ENCODE assay signal across 23 cellular contexts in the genomic region with DNA sequence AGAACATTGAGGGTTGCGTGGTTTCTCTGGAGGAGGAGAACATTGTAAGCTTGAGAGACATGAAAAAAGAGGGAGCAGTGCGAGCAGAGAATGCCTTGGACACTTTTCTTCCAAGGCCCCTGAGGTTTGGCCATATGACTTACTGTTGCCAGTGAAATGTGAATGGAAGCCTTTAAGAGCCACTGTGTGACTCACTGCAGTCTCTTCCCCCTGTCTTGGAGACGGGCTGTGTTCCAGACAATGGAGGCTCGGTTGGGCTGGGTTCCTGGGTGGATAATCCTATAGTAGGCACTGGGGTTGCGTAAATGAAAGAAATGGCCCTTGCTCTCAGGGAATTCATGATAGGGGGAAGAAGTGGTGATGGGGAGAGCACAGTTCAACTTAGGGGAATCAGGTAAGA.
DNase-seq lines count a peak whose midpoint lies in the region; ATAC-seq and TF ChIP-seq lines count a peak whose summit lies in the region.
"Had no signal": no experiment of that assay in that cellular context is flagged by ENCODE, and none has a peak within 500 bp of the region (broad histone marks: within the 10 kb centered on the region; RNA-seq: fewer than 3 reads in every experiment).

No MANE protein-coding gene starts in this region.

- H3K36me3 ChIP-seq in MG63 (no peaks in the 10 kb centered on the region), tibial nerve (no peaks in the 10 kb centered on the region)
- H3K36me3 ChIP-seq: heart right ventricle, thoracic aorta, vagina had no signal

- no peak overlapping the region for H3K27ac ChIP-seq in tibial nerve
- H3K27ac ChIP-seq: GM23248, heart right ventricle, psoas muscle, thoracic aorta, vagina had no signal

- no peaks in the 10 kb centered on the region for H3K9me3 ChIP-seq in MG63
- H3K9me3 ChIP-seq in tibial nerve, result peaks cover 0 to 13% (median 0%) of the 10 kb centered on the region in 4 donors
- H3K9me3 ChIP-seq: psoas muscle, vagina had no signal

- TF ChIP-seq POLR2A in tibial nerve (IDR thresholded peaks at IDR 0.05), result no peak

- no peak for ATAC-seq in HG02588 (IDR thresholded peaks at IDR 0.05; ENCODE audit: unreplicated experiment)
- ATAC-seq in esophagus mucosa, result no peak
- ATAC-seq: heart right ventricle, psoas muscle had no signal

- TF ChIP-seq CTCF in tibial nerve (IDR thresholded peaks at IDR 0.05), result no peak

- WGBS in tibial nerve, 2 donors, result 53 to 64% methylated on average over 5 of the region's 5 CpGs

- no peak for TF ChIP-seq EP300 in tibial nerve (IDR thresholded peaks at IDR 0.05)

- no peaks in the 10 kb centered on the region for H3K4me1 ChIP-seq in tibial nerve
- H3K4me1 ChIP-seq: heart right ventricle, psoas muscle, vagina had no signal

- no peaks in the 10 kb centered on the region for H3K27me3 ChIP-seq in MG63
- H3K27me3 ChIP-seq in tibial nerve, result no peaks in the 10 kb centered on the region
- H3K27me3 ChIP-seq: vagina had no signal

- no peak overlapping the region for H3K4me3 ChIP-seq in MG63
- H3K4me3 ChIP-seq in tibial nerve, result no peak overlapping the region
- H3K4me3 ChIP-seq: GM23248, heart right ventricle, psoas muscle, thoracic aorta, vagina had no signal

- DNase-seq in A172 (ENCODE audit: low spot score), result peak; percentile 58
- DNase-seq in MG63, result peak; percentile 3
- DNase-seq in ecto neural progenitor cell (ENCODE audit: low spot score), result peak; percentile 48
- DNase-seq in kidney tubule cell (ENCODE audit: low spot score), result peak; percentile 81
- no peak for DNase-seq in tibial nerve (ENCODE audit: low spot score in 2 of 2)
- no peak for DNase-seq in NCI-H1436 (lab: John Stamatoyannopoulos, UW)
- DNase-seq: activated CD4-positive, alpha-beta T cell treated with anti-CD3 and anti-CD28 coated beads for 48 hours; activated gamma-delta T cell; activated T-cell treated with anti-CD3 and anti-CD28 coated beads, Interleukin-2, amount 50 U/mL, for 24 hours; CD4-positive, alpha-beta memory T cell; effector CD4-positive, alpha-beta T cell; GM23248; heart right ventricle; MM.1S; NCI-H2081 treated with DMSO at 0.1 percent for 48 hours; NCI-H748 treated with DMSO at 0.1 percent for 48 hours; nucleus accumbens; psoas muscle; T-helper 2 cell had no signal

Comparison
In these comparisons a context has a peak if more than half of its experiments do, and no peak if none do; other contexts are left out.
1. DNase-seq: peak in A172 (single experiment), MG63 (single experiment), ecto neural progenitor cell (single experiment) and kidney tubule cell (single experiment); none in tibial nerve (0 of 2) and NCI-H1436 (single experiment).